Comparison of ENCODE assay signal across 15 cellular contexts in the genomic region with DNA sequence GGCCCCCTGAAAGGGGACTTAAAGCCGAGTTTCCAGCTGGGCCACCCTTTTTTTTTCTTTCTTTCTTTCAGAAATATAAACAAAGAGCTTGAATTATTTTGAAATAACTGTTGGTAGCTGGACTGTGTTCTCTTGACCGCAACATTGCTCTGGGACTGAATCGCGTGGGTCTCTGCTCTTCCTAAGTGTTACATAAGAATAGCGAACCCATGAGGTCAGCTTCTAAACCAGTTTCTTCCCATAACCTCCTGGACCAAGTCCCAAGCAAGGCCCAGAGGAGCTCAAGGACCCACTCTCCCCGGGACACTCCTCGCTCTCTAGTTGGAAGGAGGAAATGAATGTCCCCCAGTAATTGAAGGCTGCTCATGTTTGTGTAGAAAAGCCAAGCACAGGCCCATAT.
DNase-seq lines count a peak whose midpoint lies in the region; ATAC-seq, FAIRE-seq and TF ChIP-seq lines count a peak whose summit lies in the region.
"Had no signal": no experiment of that assay in that cellular context is flagged by ENCODE, and none has a peak within 500 bp of the region (broad histone marks: within the 10 kb centered on the region; RNA-seq: fewer than 3 reads in every experiment).

No MANE protein-coding gene starts in this region.

- H4K5ac ChIP-seq in mesendoderm (ENCODE audit: low read length) = no peak overlapping the region

- H3K9ac ChIP-seq in mesendoderm (ENCODE audit: low read length) = no peak overlapping the region

- peaks cover 4% of the 10 kb centered on the region for H3K4me1 Mint-ChIP-seq in chondrocyte (ENCODE audit: low read depth)
- no peaks in the 10 kb centered on the region for H3K4me1 Mint-ChIP-seq in activated T-cell treated with anti-CD3 and anti-CD28 coated beads, Interleukin-2, amount 50 U/mL, for 4 hours (ENCODE audit: low read depth)
- H3K4me1 Mint-ChIP-seq: activated naive CD8-positive, alpha-beta T cell treated with anti-CD3 and anti-CD28 coated beads for 36 hours; stimulated activated naive CD8-positive, alpha-beta T cell treated with anti-CD3 and anti-CD28 coated beads, Interleukin-15, amount 100 ng/mL, for 72 hours had no signal

- H3K4ac ChIP-seq in mesendoderm (ENCODE audit: low read depth, low read length) = no peak overlapping the region

- no peak overlapping the region for H3K4me3 ChIP-seq in BJ (ENCODE audit: low read depth, low read length)
- peak overlapping the region in 1 of 2 donors; percentile 29 for H3K4me3 ChIP-seq in right atrium auricular region
- peak overlapping the region in 2 of 4 donors; percentile 1 to 14 for H3K4me3 ChIP-seq in sigmoid colon
- H3K4me3 ChIP-seq in mesendoderm (ENCODE audit: low read length) = no peak overlapping the region
- no peak overlapping the region for H3K4me3 ChIP-seq in small intestine (ENCODE audit: low read depth in 1 of 2, low read length in 2 of 2)

- no peaks in the 10 kb centered on the region for H3K79me2 ChIP-seq in mesendoderm (ENCODE audit: control insufficient read depth, insufficient read depth, low read length)

- H3K27ac Mint-ChIP-seq in chondrocyte (ENCODE audit: unreplicated experiment) = peak overlapping the region; percentile 25
- no peak overlapping the region for H3K27ac Mint-ChIP-seq in activated naive CD4-positive, alpha-beta T cell treated with anti-CD3 and anti-CD28 coated beads, Interleukin-2, amount 50 U/mL, for 72 hours
- H3K27ac Mint-ChIP-seq: activated CD8-positive, alpha-beta T cell treated with anti-CD3 and anti-CD28 coated beads for 36 hours; activated naive CD8-positive, alpha-beta T cell treated with anti-CD3 and anti-CD28 coated beads for 36 hours; stimulated activated naive CD8-positive, alpha-beta T cell treated with anti-CD3 and anti-CD28 coated beads, Interleukin-15, amount 100 ng/mL, for 72 hours had no signal

- H2AK5ac ChIP-seq in mesendoderm (ENCODE audit: low read length) = no peak overlapping the region

- intact Hi-C loops in sigmoid colon (cut with DNase I) = no loop called here

- no peak for ATAC-seq in activated naive CD4-positive, alpha-beta T cell treated with anti-CD3 and anti-CD28 coated beads, Interleukin-2, amount 50 U/mL, for 72 hours
- ATAC-seq in activated T-cell treated with anti-CD3 and anti-CD28 coated beads, Interleukin-2, amount 50 U/mL, for 4 hours = no peak
- ATAC-seq: activated CD8-positive, alpha-beta T cell treated with anti-CD3 and anti-CD28 coated beads for 36 hours had no signal

- H3K36me3 Mint-ChIP-seq in chondrocyte (ENCODE audit: low read depth) = no peaks in the 10 kb centered on the region
- no peaks in the 10 kb centered on the region for H3K36me3 Mint-ChIP-seq in activated naive CD4-positive, alpha-beta T cell treated with anti-CD3 and anti-CD28 coated beads, Interleukin-2, amount 50 U/mL, for 72 hours
- no peaks in the 10 kb centered on the region for H3K36me3 Mint-ChIP-seq in activated T-cell treated with anti-CD3 and anti-CD28 coated beads, Interleukin-2, amount 50 U/mL, for 4 hours (ENCODE audit: insufficient read depth)
- H3K36me3 Mint-ChIP-seq: activated naive CD8-positive, alpha-beta T cell treated with anti-CD3 and anti-CD28 coated beads for 36 hours had no signal

- no peak overlapping the region for H2BK120ac ChIP-seq in mesendoderm (ENCODE audit: low read depth, low read length)

- no peak overlapping the region for H3K4me2 ChIP-seq in mesendoderm (ENCODE audit: low read length)

- no peak overlapping the region for H2BK15ac ChIP-seq in mesendoderm (replicated peaks; ENCODE audit: low read depth)

- no peak for FAIRE-seq in small intestine (lab: Jason Lieb, UNC)
- FAIRE-seq: frontal cortex had no signal

- no peak overlapping the region for H3K4me3 Mint-ChIP-seq in chondrocyte (ENCODE audit: unreplicated experiment)
- H3K4me3 Mint-ChIP-seq in activated T-cell treated with anti-CD3 and anti-CD28 coated beads, Interleukin-2, amount 50 U/mL, for 4 hours = no peak overlapping the region
- H3K4me3 Mint-ChIP-seq: activated CD8-positive, alpha-beta T cell treated with anti-CD3 and anti-CD28 coated beads for 36 hours; activated naive CD8-positive, alpha-beta T cell treated with anti-CD3 and anti-CD28 coated beads for 36 hours; stimulated activated naive CD8-positive, alpha-beta T cell treated with anti-CD3 and anti-CD28 coated beads, Interleukin-15, amount 100 ng/mL, for 72 hours had no signal

- no peaks in the 10 kb centered on the region for H3K27me3 Mint-ChIP-seq in chondrocyte (ENCODE audit: low read depth)
- peaks cover 15% of the 10 kb centered on the region for H3K27me3 Mint-ChIP-seq in activated T-cell treated with anti-CD3 and anti-CD28 coated beads, Interleukin-2, amount 50 U/mL, for 4 hours (ENCODE audit: low read depth)

- WGBS in sigmoid colon, 2 donors = 61 to 64% methylated on average over 7 of the region's 7 CpGs
- WGBS in mesendoderm (ENCODE audit: extremely low coverage, insufficient coverage, low lambda C conversion rate) = no CpG with 5 or more reads among the region's 7 CpGs
- WGBS in small intestine, 3 donors = 59 to 70% (median 67%) methylated on average over 7 of the region's 7 CpGs

- no peak overlapping the region for H3K56ac ChIP-seq in mesendoderm (ENCODE audit: low read length)

- CTCF ChIA-PET in BJ (lab: Yijun Ruan, JAX) = interaction anchor here (0.8 kb wide), 1 partner anchor 568 kb away, joined by 3 read pairs; no protein-coding TSS in a partner anchor

- H3K9me3 Mint-ChIP-seq in chondrocyte (ENCODE audit: low read depth) = no peaks in the 10 kb centered on the region
- H3K9me3 Mint-ChIP-seq in activated naive CD4-positive, alpha-beta T cell treated with anti-CD3 and anti-CD28 coated beads, Interleukin-2, amount 50 U/mL, for 72 hours = no peaks in the 10 kb centered on the region
- no peaks in the 10 kb centered on the region for H3K9me3 Mint-ChIP-seq in activated T-cell treated with anti-CD3 and anti-CD28 coated beads, Interleukin-2, amount 50 U/mL, for 4 hours
- H3K9me3 Mint-ChIP-seq: activated CD8-positive, alpha-beta T cell treated with anti-CD3 and anti-CD28 coated beads for 36 hours; activated naive CD8-positive, alpha-beta T cell treated with anti-CD3 and anti-CD28 coated beads for 36 hours; stimulated activated naive CD8-positive, alpha-beta T cell treated with anti-CD3 and anti-CD28 coated beads, Interleukin-15, amount 100 ng/mL, for 72 hours had no signal

- TF ChIP-seq POLR2A in sigmoid colon (IDR thresholded peaks at IDR 0.05) = no peak

- H3K18ac ChIP-seq in mesendoderm (ENCODE audit: low read length) = no peak overlapping the region

- no peak overlapping the region for H4K8ac ChIP-seq in mesendoderm (ENCODE audit: low read depth, low read length)

- TF ChIP-seq CTCF in BJ (IDR thresholded peaks at IDR 0.05; ENCODE audit: insufficient read depth, low read depth, low read length) (no peak), chondrocyte (IDR thresholded peaks at IDR 0.05) (no peak), right atrium auricular region (IDR thresholded peaks at IDR 0.05) (no peak), sigmoid colon (IDR thresholded peaks at IDR 0.05) (no peak)

- DNase-seq in BJ (ENCODE audit: low read depth) = peak; percentile 21
- DNase-seq in chondrocyte (ENCODE audit: low spot score) = no peak
- no peak for DNase-seq in right atrium auricular region (ENCODE audit: low spot score)
- peak; percentile 86 for DNase-seq in sigmoid colon
- no peak for DNase-seq in activated naive CD4-positive, alpha-beta T cell treated with anti-CD3 and anti-CD28 coated beads, Interleukin-2, amount 50 U/mL, for 72 hours (ENCODE audit: low spot score in 2 of 2)
- DNase-seq in activated T-cell treated with anti-CD3 and anti-CD28 coated beads, Interleukin-2, amount 50 U/mL, for 4 hours = no peak
- DNase-seq in mesendoderm = no peak
- DNase-seq in small intestine = no peak
- DNase-seq: activated CD8-positive, alpha-beta T cell treated with anti-CD3 and anti-CD28 coated beads for 36 hours; activated naive CD8-positive, alpha-beta T cell treated with anti-CD3 and anti-CD28 coated beads for 36 hours; BE2C; NCI-H748 treated with DMSO at 0.1 percent for 48 hours; stimulated activated naive CD8-positive, alpha-beta T cell treated with anti-CD3 and anti-CD28 coated beads, Interleukin-15, amount 100 ng/mL, for 72 hours; SW 1271 had no signal

- H3K36me3 ChIP-seq in BJ (ENCODE audit: control insufficient read depth, insufficient read depth, low read length) (no peaks in the 10 kb centered on the region), right atrium auricular region (no peaks in the 10 kb centered on the region), sigmoid colon (no peaks in the 10 kb centered on the region), mesendoderm (ENCODE audit: control insufficient read depth, insufficient read depth, low read length) (no peaks in the 10 kb centered on the region), small intestine (ENCODE audit: control insufficient read depth in 2 of 2, insufficient read depth in 2 of 2, low read length in 2 of 2) (no peaks in the 10 kb centered on the region)
- H3K36me3 ChIP-seq: BE2C had no signal

- H3K4me1 ChIP-seq in right atrium auricular region (peaks cover 0 to 16% of the 10 kb centered on the region in 2 donors), sigmoid colon (peaks cover 0 to 21% (median 16%) of the 10 kb centered on the region in 4 donors), mesendoderm (ENCODE audit: control insufficient read depth, low read depth, low read length) (no peaks in the 10 kb centered on the region), small intestine (ENCODE audit: control insufficient read depth in 2 of 2, insufficient read depth in 1 of 2, low read depth in 1 of 2, low read length in 1 of 2) (no peaks in the 10 kb centered on the region)
- H3K4me1 ChIP-seq: BE2C had no signal

- POLR2A ChIA-PET in BJ (lab: Charles Lee) = interaction anchor here (0.7 kb wide), 2 partner anchors 429 to 495 kb away, joined by 5 read pairs; no protein-coding TSS in a partner anchor

- H3K27ac ChIP-seq in right atrium auricular region = peak overlapping the region; percentile 82 to 88
- peak overlapping the region; percentile 69 to 83 (median 80) for H3K27ac ChIP-seq in sigmoid colon
- H3K27ac ChIP-seq in mesendoderm (ENCODE audit: low read depth, low read length) = no peak overlapping the region
- peak overlapping the region in 1 of 2 donors; percentile 89 for H3K27ac ChIP-seq in small intestine (ENCODE audit: low read depth in 1 of 2, low read length in 1 of 2)

- no peak for TF ChIP-seq EP300 in sigmoid colon (IDR thresholded peaks at IDR 0.05)

- no peak overlapping the region for H2BK5ac ChIP-seq in mesendoderm (ENCODE audit: low read length)

- H3K9me3 ChIP-seq in right atrium auricular region (no peaks in the 10 kb centered on the region), sigmoid colon (no peaks in the 10 kb centered on the region), small intestine (ENCODE audit: control insufficient read depth, low read depth) (no peaks in the 10 kb centered on the region)
- H3K9me3 ChIP-seq: BE2C had no signal

- no peaks in the 10 kb centered on the region for H3K27me3 ChIP-seq in BJ (ENCODE audit: control insufficient read depth, insufficient read depth, low read length)
- H3K27me3 ChIP-seq in right atrium auricular region = no peaks in the 10 kb centered on the region
- peaks cover 0 to 6% (median 0%) of the 10 kb centered on the region in 3 donors for H3K27me3 ChIP-seq in sigmoid colon
- H3K27me3 ChIP-seq in mesendoderm (ENCODE audit: insufficient read depth, low read length, poor library complexity) = no peaks in the 10 kb centered on the region
- H3K27me3 ChIP-seq in small intestine (ENCODE audit: control insufficient read depth in 2 of 2, insufficient read depth in 2 of 2, low read length in 2 of 2) = peaks cover 0 to 4% of the 10 kb centered on the region in 2 donors
- H3K27me3 ChIP-seq: BE2C had no signal

- no peak overlapping the region for H3K23ac ChIP-seq in mesendoderm (ENCODE audit: low read length)

- no peaks in the 10 kb centered on the region for H3K79me1 ChIP-seq in mesendoderm (ENCODE audit: low read length)

Comparison
In these comparisons a context has a peak if more than half of its experiments do, and no peak if none do; other contexts are left out.
1. DNase-seq: peak in BJ (single experiment) and sigmoid colon (single experiment); none in chondrocyte (single experiment), right atrium auricular region (single experiment), activated naive CD4-positive, alpha-beta T cell treated with anti-CD3 and anti-CD28 coated beads, Interleukin-2, amount 50 U/mL, for 72 hours (0 of 2), activated T-cell treated with anti-CD3 and anti-CD28 coated beads, Interleukin-2, amount 50 U/mL, for 4 hours (single experiment), mesendoderm (single experiment) and small intestine (single experiment).